8 cellular contexts compared by ENCODE assay signal in genomic region chr11:5684627-5685362, GRCh38. TPM values are rescaled to one million over a fixed set of nuclear protein-coding genes. Genes with fewer than 3 reads are reported as not detected.
DNase-seq lines count a peak whose midpoint lies in the region; ATAC-seq and TF ChIP-seq lines count a peak whose summit lies in the region.

Gene TRIM5 (minus strand): TSS chr11:5685074. CDS start chr11:5680177, 4,897 bp downstream.

- no peaks in the 10 kb centered on the region for H3K27me3 Mint-ChIP-seq in type B pancreatic cell

- H3K27ac Mint-ChIP-seq in type B pancreatic cell = peak within 1 kb of the TSS; percentile 100

- DNase-seq in C1 segment of cervical spinal cord (lab: John Stamatoyannopoulos, UW) (peak in 12 of 14 donors; percentile 3 to 73 (median 57)), cardiac muscle cell (ENCODE audit: low read depth in 1 of 2, low spot score in 1 of 2) (peak; percentile 93 to 98), pons (ENCODE audit: low spot score) (peak; percentile 87), type B pancreatic cell (ENCODE audit: extremely low spot score, unreplicated experiment) (peak; percentile 81)
- peak; percentile 66 for DNase-seq in activated naive CD8-positive, alpha-beta T cell treated with anti-CD3 and anti-CD28 coated beads, Interleukin-2, amount 50 U/mL, for 16 hours (ENCODE audit: low read depth, low spot score)

- H3K27me3 ChIP-seq in SU-DHL-6 (ENCODE audit: low read length) = no peaks in the 10 kb centered on the region
- no peaks in the 10 kb centered on the region for H3K27me3 ChIP-seq in cardiac muscle cell

- H3K9me3 Mint-ChIP-seq in type B pancreatic cell = no peaks in the 10 kb centered on the region

- ATAC-seq in GM19328 (IDR thresholded peaks at IDR 0.05; ENCODE audit: unreplicated experiment) (peak; percentile 64), HG03520 (IDR thresholded peaks at IDR 0.05; ENCODE audit: unreplicated experiment) (peak; percentile 66)

- H3K4me3 ChIP-seq in SU-DHL-6 (ENCODE audit: insufficient read depth, low read length, poor library complexity, severe bottlenecking) (peak within 1 kb of the TSS; percentile 60), cardiac muscle cell (peak within 1 kb of the TSS; percentile 30)

- peaks cover 7% of the 10 kb centered on the region for H3K79me2 ChIP-seq in SU-DHL-6 (ENCODE audit: insufficient read depth, low read length)

- H3K9ac ChIP-seq in SU-DHL-6 (ENCODE audit: low read length) = peak within 1 kb of the TSS; percentile 52

- peak; percentile 73 for TF ChIP-seq CTCF in SU-DHL-6 (IDR thresholded peaks at IDR 0.05; ENCODE audit: insufficient read depth, low read length, poor library complexity, severe bottlenecking)
- peak; percentile 73 for TF ChIP-seq CTCF in cardiac muscle cell (IDR thresholded peaks at IDR 0.05; ENCODE audit: low read depth, low read length)
- peak; percentile 72 for TF ChIP-seq CTCF in type B pancreatic cell (conservative IDR thresholded peaks at IDR 0.05)

- H3K4me2 ChIP-seq in SU-DHL-6 (ENCODE audit: low read depth, low read length, poor library complexity, severe bottlenecking) = peak within 1 kb of the TSS; percentile 59

- no peaks in the 10 kb centered on the region for H4K20me1 ChIP-seq in SU-DHL-6 (ENCODE audit: low read depth, low read length)

- H3K9me2 ChIP-seq in SU-DHL-6 (replicated peaks; ENCODE audit: insufficient read depth, low read length) = no peaks in the 10 kb centered on the region

- no peaks in the 10 kb centered on the region for H3K36me3 ChIP-seq in SU-DHL-6 (ENCODE audit: low read length)
- peaks cover 2% of the 10 kb centered on the region for H3K36me3 ChIP-seq in cardiac muscle cell

- no peaks in the 10 kb centered on the region for H3K4me1 ChIP-seq in cardiac muscle cell (ENCODE audit: low read depth)

- H2AFZ ChIP-seq in SU-DHL-6 (ENCODE audit: low read depth, low read length, severe bottlenecking) = peak within 1 kb of the TSS; percentile 97

- peaks cover 22% of the 10 kb centered on the region for H3F3A ChIP-seq in SU-DHL-6 (ENCODE audit: insufficient read depth)

- H3K27ac ChIP-seq in SU-DHL-6 (ENCODE audit: low read depth, low read length) = peak within 1 kb of the TSS; percentile 47
- H3K27ac ChIP-seq in cardiac muscle cell = peak within 1 kb of the TSS; percentile 99

- no peaks in the 10 kb centered on the region for H3K9me3 ChIP-seq in SU-DHL-6 (ENCODE audit: insufficient read depth, low read length)
- no peaks in the 10 kb centered on the region for H3K9me3 ChIP-seq in cardiac muscle cell (ENCODE audit: low read depth)

- H3K36me3 Mint-ChIP-seq in type B pancreatic cell = peaks cover 20% of the 10 kb centered on the region

- peaks cover 25% of the 10 kb centered on the region for H3K4me1 Mint-ChIP-seq in type B pancreatic cell (ENCODE audit: unreplicated experiment)

- H3K4me3 Mint-ChIP-seq in type B pancreatic cell = peak within 1 kb of the TSS; percentile 98

RNA-seq across cellular contexts. Expression of gene TRIM5, which starts in this region (rescaled TPM):
- total RNA-seq in cardiac muscle cell = 13.4 and 18.0 TPM in 2 replicates
- polyA plus RNA-seq in cardiac muscle cell = 12.6 and 19.9 TPM in 2 replicates
- 30.0 and 32.3 TPM in 2 replicates for total RNA-seq in type B pancreatic cell (ENCODE audit: low replicate concordance)

Comparison
In these comparisons a context has a peak if more than half of its experiments do, and no peak if none do; other contexts are left out.
1. Peak in every context shown above with its lines: DNase-seq, ATAC-seq, H3K4me3 ChIP-seq and H3K27ac ChIP-seq.